Comparison of ENCODE assay signal across 17 cellular contexts in genomic region chr15:100525894-100526512, GRCh38. TPM values are rescaled to one million over a fixed set of nuclear protein-coding genes. Genes with fewer than 3 reads are reported as not detected.
A peak's percentile ranks its signal among the peaks of the same experiment; 100 is the strongest.
DNase-seq lines count a peak whose midpoint lies in the region; ATAC-seq, FAIRE-seq and TF ChIP-seq lines count a peak whose summit lies in the region.
"Had no signal": no experiment of that assay in that cellular context is flagged by ENCODE, and none has a peak within 500 bp of the region (broad histone marks: within the 10 kb centered on the region; RNA-seq: fewer than 3 reads in every experiment).

No MANE protein-coding gene starts in this region.

- H3F3A ChIP-seq in GM23338 (replicated peaks; ENCODE audit: low read depth): no peaks in the 10 kb centered on the region

- H4K20me1 ChIP-seq in GM23338 (replicated peaks; ENCODE audit: insufficient read depth): no peaks in the 10 kb centered on the region

- WGBS in testis, 2 donors: 33 to 57% methylated on average over 8 of the region's 8 CpGs

- no peak for TF ChIP-seq POLR2A in testis (IDR thresholded peaks at IDR 0.05)

- H3K4me3 Mint-ChIP-seq in GM23338: no peak overlapping the region
- H3K4me3 Mint-ChIP-seq: activated naive CD4-positive, alpha-beta T cell treated with anti-CD3 and anti-CD28 coated beads, Interleukin-2, amount 10 ng/mL, durations not matched to agents 7 days and 5 days; CD4-positive, alpha-beta memory T cell had no signal

- H3K36me3 ChIP-seq in testis (ENCODE audit: low read depth, missing control alignments) (no peaks in the 10 kb centered on the region), GM23338 (ENCODE audit: insufficient read depth) (no peaks in the 10 kb centered on the region)

- H3K4me3 ChIP-seq in testis (no peak overlapping the region), GM23338 (no peak overlapping the region)
- H3K4me3 ChIP-seq: coronary artery had no signal

- peaks cover 4% of the 10 kb centered on the region for H3K4me1 Mint-ChIP-seq in GM23338

- no peaks in the 10 kb centered on the region; the same call in 2 of the 3 replicates for H3K9me3 Mint-ChIP-seq in GM23338
- H3K9me3 Mint-ChIP-seq: CD4-positive, alpha-beta memory T cell had no signal

- intact Hi-C loops in testis (cut with DNase I; ENCODE audit: low total_unique reads): no loop called here

- no peak overlapping the region for H2AFZ ChIP-seq in GM23338
- H2AFZ ChIP-seq: parathyroid adenoma had no signal

- H3K4me1 ChIP-seq in testis (no peaks in the 10 kb centered on the region), GM23338 (ENCODE audit: insufficient read depth) (no peaks in the 10 kb centered on the region)
- H3K4me1 ChIP-seq: parathyroid adenoma had no signal

- no peak for FAIRE-seq in HTR-8/SVneo (lab: Jason Lieb, UNC)

- H3K9me3 ChIP-seq in testis: no peaks in the 10 kb centered on the region

- no peaks in the 10 kb centered on the region for H3K79me2 ChIP-seq in GM23338 (replicated peaks; ENCODE audit: insufficient read depth)
- H3K79me2 ChIP-seq: parathyroid adenoma had no signal

- no peaks in the 10 kb centered on the region for H3K36me3 Mint-ChIP-seq in GM23338 (ENCODE audit: low read depth)

- no peak overlapping the region for H3K27ac ChIP-seq in testis
- H3K27ac ChIP-seq in GM23338 (ENCODE audit: low read depth): no peak overlapping the region
- H3K27ac ChIP-seq: coronary artery, parathyroid adenoma had no signal

- ATAC-seq in esophagus mucosa: peak; percentile 38
- ATAC-seq in GM23338: no peak

- no peaks in the 10 kb centered on the region for H3K27me3 ChIP-seq in testis
- H3K27me3 ChIP-seq in GM23338 (ENCODE audit: insufficient read depth): no peaks in the 10 kb centered on the region

- no peak overlapping the region for H3K27ac Mint-ChIP-seq in GM23338
- H3K27ac Mint-ChIP-seq: activated naive CD4-positive, alpha-beta T cell treated with anti-CD3 and anti-CD28 coated beads, Interleukin-2, amount 10 ng/mL, durations not matched to agents 7 days and 5 days; CD4-positive, alpha-beta memory T cell had no signal

- H3K27me3 Mint-ChIP-seq in GM23338 (ENCODE audit: insufficient read depth, low read depth, poor library complexity): no peaks in the 10 kb centered on the region
- H3K27me3 Mint-ChIP-seq: CD4-positive, alpha-beta memory T cell had no signal

- H3K4me2 ChIP-seq in GM23338: no peak overlapping the region

- DNase-seq in NCI-H446 (lab: John Stamatoyannopoulos, UW): peak; percentile 78 to 89
- peak; percentile 60 for DNase-seq in medulla oblongata (ENCODE audit: extremely low spot score)
- peak; percentile 63 for DNase-seq in testis
- DNase-seq in activated T-cell treated with anti-CD3 and anti-CD28 coated beads, Interleukin-2, amount 50 U/mL, for 48 hours: no peak
- DNase-seq in GM23338 (ENCODE audit: low spot score): no peak
- no peak for DNase-seq in HTR-8/SVneo (ENCODE audit: insufficient read length, low spot score)
- no peak for DNase-seq in DMS79 (lab: John Stamatoyannopoulos, UW)
- DNase-seq: activated naive CD4-positive, alpha-beta T cell treated with anti-CD3 and anti-CD28 coated beads, Interleukin-2, amount 10 ng/mL, durations not matched to agents 7 days and 5 days; CD4-positive, alpha-beta memory T cell; foreskin melanocyte; Kasumi-1; RPMI8226; T-helper 9 cell had no signal

- H3K9me2 ChIP-seq in GM23338 (ENCODE audit: insufficient read depth): peaks cover 8% of the 10 kb centered on the region; the same call in 1 of the 2 replicates

- TF ChIP-seq CTCF in testis (IDR thresholded peaks at IDR 0.05) (no peak), GM23338 (conservative IDR thresholded peaks at IDR 0.05; ENCODE audit: low read depth in 2 of 2) (0 out of 4 replicates have a peak, but pooled peaks of 1 of the 2 experiments have one; percentile 17)

TF ChIP-seq in GM23338, 12 proteins besides CTCF, POLR2A, EP300 and RAD21 (continues in another document):
- TF ChIP-seq JUNB (IDR thresholded peaks at IDR 0.05; ENCODE audit: unreplicated experiment) (no peak), EZH2phosphoT487 (IDR thresholded peaks at IDR 0.05; ENCODE audit: unreplicated experiment) (no peak), CREB1 (CRISPR knock-in tag; IDR thresholded peaks at IDR 0.05; ENCODE audit: low read depth) (no peak), EZH2 (IDR thresholded peaks at IDR 0.05; ENCODE audit: low read depth, unreplicated experiment) (no peak), STAT1 (IDR thresholded peaks at IDR 0.05; ENCODE audit: unreplicated experiment) (no peak)
- TF ChIP-seq, protein P1, sequence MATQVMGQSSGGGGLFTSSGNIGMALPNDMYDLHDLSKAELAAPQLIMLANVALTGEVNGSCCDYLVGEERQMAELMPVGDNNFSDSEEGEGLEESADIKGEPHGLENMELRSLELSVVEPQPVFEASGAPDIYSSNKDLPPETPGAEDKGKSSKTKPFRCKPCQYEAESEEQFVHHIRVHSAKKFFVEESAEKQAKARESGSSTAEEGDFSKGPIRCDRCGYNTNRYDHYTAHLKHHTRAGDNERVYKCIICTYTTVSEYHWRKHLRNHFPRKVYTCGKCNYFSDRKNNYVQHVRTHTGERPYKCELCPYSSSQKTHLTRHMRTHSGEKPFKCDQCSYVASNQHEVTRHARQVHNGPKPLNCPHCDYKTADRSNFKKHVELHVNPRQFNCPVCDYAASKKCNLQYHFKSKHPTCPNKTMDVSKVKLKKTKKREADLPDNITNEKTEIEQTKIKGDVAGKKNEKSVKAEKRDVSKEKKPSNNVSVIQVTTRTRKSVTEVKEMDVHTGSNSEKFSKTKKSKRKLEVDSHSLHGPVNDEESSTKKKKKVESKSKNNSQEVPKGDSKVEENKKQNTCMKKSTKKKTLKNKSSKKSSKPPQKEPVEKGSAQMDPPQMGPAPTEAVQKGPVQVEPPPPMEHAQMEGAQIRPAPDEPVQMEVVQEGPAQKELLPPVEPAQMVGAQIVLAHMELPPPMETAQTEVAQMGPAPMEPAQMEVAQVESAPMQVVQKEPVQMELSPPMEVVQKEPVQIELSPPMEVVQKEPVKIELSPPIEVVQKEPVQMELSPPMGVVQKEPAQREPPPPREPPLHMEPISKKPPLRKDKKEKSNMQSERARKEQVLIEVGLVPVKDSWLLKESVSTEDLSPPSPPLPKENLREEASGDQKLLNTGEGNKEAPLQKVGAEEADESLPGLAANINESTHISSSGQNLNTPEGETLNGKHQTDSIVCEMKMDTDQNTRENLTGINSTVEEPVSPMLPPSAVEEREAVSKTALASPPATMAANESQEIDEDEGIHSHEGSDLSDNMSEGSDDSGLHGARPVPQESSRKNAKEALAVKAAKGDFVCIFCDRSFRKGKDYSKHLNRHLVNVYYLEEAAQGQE (IDR thresholded peaks at IDR 0.05; ENCODE audit: unreplicated experiment): no peak

RNA-seq across cellular contexts. Expression of gene CERS3, which starts 2.7 kb away (rescaled TPM):
- total RNA-seq in esophagus mucosa (120 TPM), testis (10 to 100 TPM; 13.4 to 17.8 TPM)
- polyA plus RNA-seq in testis (ENCODE audit: insufficient read depth, low read depth, low replicate concordance) (48.6 TPM), GM23338 (2016; fragmentation: Nextera tagmentation; extraction: Ambion mirVana) (0.38 and 1.8 TPM in 2 replicates)
- 0.12 and 2.2 TPM in 2 replicates for total RNA-seq in GM23338 (2014; rRNA removed; shearing (Covaris generic))
- total RNA-seq: lung microvascular endothelial cell had no signal

Comparison
In these comparisons a context has a peak if more than half of its experiments do, and no peak if none do; other contexts are left out.
1. DNase-seq: peak in NCI-H446 (2 of 2), medulla oblongata (single experiment) and testis (single experiment); none in activated T-cell treated with anti-CD3 and anti-CD28 coated beads, Interleukin-2, amount 50 U/mL, for 48 hours (0 of 2), GM23338 (single experiment), HTR-8/SVneo (single experiment) and DMS79 (single experiment).